In genomic region chr21:35086357-35086756, GRCh38 we compare ENCODE assay signal across 18 cellular contexts. TPM values are rescaled to one million over a fixed set of nuclear protein-coding genes. Genes with fewer than 3 reads are reported as not detected.
A peak's percentile ranks its signal among the peaks of the same experiment; 100 is the strongest.
DNase-seq lines count a peak whose midpoint lies in the region; ATAC-seq and TF ChIP-seq lines count a peak whose summit lies in the region.
"Had no signal": no experiment of that assay in that cellular context is flagged by ENCODE, and none has a peak within 500 bp of the region (broad histone marks: within the 10 kb centered on the region; RNA-seq: fewer than 3 reads in every experiment).

No MANE protein-coding gene starts in this region.

- H3K9me3 ChIP-seq in GM23248 (ENCODE audit: low read depth) (no peaks in the 10 kb centered on the region), SJSA1 (replicated peaks) (no peaks in the 10 kb centered on the region), upper lobe of left lung (no peaks in the 10 kb centered on the region)
- H3K9me3 ChIP-seq: adrenal gland, heart left ventricle, left lung, neutrophil had no signal

- peak overlapping the region; percentile 14; the same call in 1 of the 2 replicates for H3K9ac ChIP-seq in GM23248

- no peaks in the 10 kb centered on the region for H3K9me2 ChIP-seq in GM23248 (ENCODE audit: insufficient read depth)

- H3K27ac ChIP-seq in GM23248 = peak overlapping the region; percentile 66
- H3K27ac ChIP-seq in SJSA1 = peak overlapping the region; percentile 94
- H3K27ac ChIP-seq in upper lobe of left lung = no peak overlapping the region
- H3K27ac ChIP-seq: adrenal gland, heart left ventricle, left lung, neutrophil, SJCRH30, skin epidermis had no signal

- H3K36me3 Mint-ChIP-seq in neural crest cell (ENCODE audit: low read depth) (peaks cover 7% of the 10 kb centered on the region), type B pancreatic cell (peaks cover 3% of the 10 kb centered on the region)

- H3K4me1 Mint-ChIP-seq in neural crest cell = peaks cover 13% of the 10 kb centered on the region
- no peaks in the 10 kb centered on the region for H3K4me1 Mint-ChIP-seq in type B pancreatic cell (ENCODE audit: unreplicated experiment)
- H3K4me1 Mint-ChIP-seq: activated B cell treated with CpG ODN at 0.5 μM for 24 hours had no signal

- H3K27me3 ChIP-seq in GM23248 (replicated peaks; ENCODE audit: insufficient read depth) (no peaks in the 10 kb centered on the region), SJSA1 (replicated peaks) (no peaks in the 10 kb centered on the region), upper lobe of left lung (no peaks in the 10 kb centered on the region)
- H3K27me3 ChIP-seq: heart left ventricle, left lung, SJCRH30 had no signal

- no peak for TF ChIP-seq POLR2A in upper lobe of left lung (IDR thresholded peaks at IDR 0.05)

- peak overlapping the region; percentile 18 for H3K4me2 ChIP-seq in GM23248 (ENCODE audit: unreplicated experiment)

- H3K27me3 Mint-ChIP-seq in neural crest cell (ENCODE audit: low read depth) (no peaks in the 10 kb centered on the region), type B pancreatic cell (no peaks in the 10 kb centered on the region)
- H3K27me3 Mint-ChIP-seq: CD4-positive, alpha-beta T cell had no signal

- H4K20me1 ChIP-seq in GM23248 (ENCODE audit: insufficient read depth) = no peaks in the 10 kb centered on the region

- H2AFZ ChIP-seq in GM23248 = peak overlapping the region; percentile 64

- H3K27ac Mint-ChIP-seq in neural crest cell (ENCODE audit: unreplicated experiment) = peak overlapping the region; percentile 21
- H3K27ac Mint-ChIP-seq in type B pancreatic cell = no peak overlapping the region
- H3K27ac Mint-ChIP-seq: activated B cell treated with CpG ODN at 0.5 μM for 24 hours; CD4-positive, alpha-beta T cell; IgD-negative memory B cell had no signal

- no peak for TF ChIP-seq EP300 in upper lobe of left lung (IDR thresholded peaks at IDR 0.05)

- ATAC-seq in HG03520 (IDR thresholded peaks at IDR 0.05; ENCODE audit: unreplicated experiment) = no peak
- ATAC-seq in upper lobe of left lung (ENCODE audit: low FRiP score in 2 of 2) = no peak
- ATAC-seq: heart left ventricle, left lung had no signal

- DNase-seq in GM23248 (peak; percentile 77), SJSA1 (ENCODE audit: low read depth in 1 of 2, low spot score in 2 of 2) (peak in 1 of 2 experiments; percentile 56), epithelial cell of esophagus (ENCODE audit: low read depth) (peak; percentile 87), neural crest cell (ENCODE audit: low read depth, low spot score) (no peak), type B pancreatic cell (ENCODE audit: extremely low spot score, unreplicated experiment) (no peak), NCI-H1092 (lab: John Stamatoyannopoulos, UW) (no peak), upper lobe of left lung (no peak)
- DNase-seq: activated B cell treated with CpG ODN at 0.5 μM for 24 hours; adrenal gland; CD4-positive, alpha-beta T cell; heart left ventricle; left lung; NCI-H187 treated with DMSO at 0.1 percent for 48 hours had no signal

- WGBS in GM23248 (ENCODE audit: low coverage in 1 of 2, low lambda C conversion rate in 2 of 2, missing lambda C conversion rate in 2 of 2), 2 experiments = 46 to 49% methylated on average over 2 of the region's 2 CpGs
- WGBS in upper lobe of left lung, 2 donors = 50 to 57% methylated on average over 2 of the region's 2 CpGs

- no peaks in the 10 kb centered on the region for H3K36me3 ChIP-seq in GM23248 (ENCODE audit: low read depth)
- H3K36me3 ChIP-seq in SJSA1 = no peaks in the 10 kb centered on the region
- no peaks in the 10 kb centered on the region for H3K36me3 ChIP-seq in upper lobe of left lung
- H3K36me3 ChIP-seq: adrenal gland, heart left ventricle, left lung, neutrophil, SJCRH30 had no signal

- in situ Hi-C loops in GM23248 (cut with MboI) = no loop called here

- H3K79me2 ChIP-seq in GM23248 (ENCODE audit: insufficient read depth) = no peaks in the 10 kb centered on the region

- TF ChIP-seq CTCF in epithelial cell of esophagus (IDR thresholded peaks at IDR 0.05; ENCODE audit: insufficient read depth, low read depth, low read length, missing control alignments) (no peak), neural crest cell (conservative IDR thresholded peaks at IDR 0.05) (no peak), type B pancreatic cell (conservative IDR thresholded peaks at IDR 0.05) (no peak), upper lobe of left lung (IDR thresholded peaks at IDR 0.05) (no peak)

- H3K4me1 ChIP-seq in GM23248 (ENCODE audit: insufficient read depth) = peaks cover 45% of the 10 kb centered on the region
- peaks cover 35% of the 10 kb centered on the region for H3K4me1 ChIP-seq in SJSA1 (replicated peaks)
- no peaks in the 10 kb centered on the region for H3K4me1 ChIP-seq in upper lobe of left lung
- H3K4me1 ChIP-seq: adrenal gland, left lung had no signal

- no peak overlapping the region for H3K4me3 Mint-ChIP-seq in neural crest cell
- H3K4me3 Mint-ChIP-seq in type B pancreatic cell = no peak overlapping the region
- H3K4me3 Mint-ChIP-seq: activated B cell treated with CpG ODN at 0.5 μM for 24 hours; CD4-positive, alpha-beta T cell; IgD-negative memory B cell had no signal

- peaks cover 46% of the 10 kb centered on the region for H3F3A ChIP-seq in GM23248 (ENCODE audit: insufficient read depth)

- no peak overlapping the region for H3K4me3 ChIP-seq in GM23248
- H3K4me3 ChIP-seq in SJSA1 = no peak overlapping the region
- H3K4me3 ChIP-seq in epithelial cell of esophagus (ENCODE audit: low read length) = no peak overlapping the region
- no peak overlapping the region for H3K4me3 ChIP-seq in upper lobe of left lung
- H3K4me3 ChIP-seq: adrenal gland, heart left ventricle, left lung, SJCRH30, skin epidermis had no signal

- H3K9me3 Mint-ChIP-seq in neural crest cell (peaks cover 21% of the 10 kb centered on the region), type B pancreatic cell (peaks cover 6% of the 10 kb centered on the region)
- H3K9me3 Mint-ChIP-seq: CD4-positive, alpha-beta T cell had no signal

RNA-seq across cellular contexts. Expression of gene RUNX1, which starts 37.3 kb away (rescaled TPM):
- total RNA-seq in GM23248 (2014; rRNA removed; shearing (Covaris generic)) = 32.6 and 35.3 TPM in 2 replicates
- 21.3 and 23.1 TPM in 2 replicates for polyA plus RNA-seq in GM23248 (2016; fragmentation: Nextera tagmentation; extraction: Ambion mirVana)
- 11.9 and 18.0 TPM in 2 replicates for total RNA-seq in SJSA1 (2014; rRNA removed; shearing (Covaris generic))
- total RNA-seq in neural crest cell (0.63 and 0.64 TPM in 2 replicates), type B pancreatic cell (ENCODE audit: low replicate concordance) (11.9 and 14.2 TPM in 2 replicates), upper lobe of left lung (100 to 1,000 TPM in 3 of 6 donors, 10 to 100 TPM in 3; 62.2 to 252 (median 98.2) TPM)

Comparison
In these comparisons a context has a peak if more than half of its experiments do, and no peak if none do; other contexts are left out.
1. DNase-seq: peak in GM23248 (single experiment) and epithelial cell of esophagus (single experiment); none in neural crest cell (single experiment), type B pancreatic cell (single experiment), NCI-H1092 (single experiment) and upper lobe of left lung (0 of 2).
2. H3K27ac ChIP-seq: peak in GM23248 (single experiment) and SJSA1 (single experiment); none in upper lobe of left lung (0 of 4).